1 cellular context compared by ENCODE assay signal in the genomic region with DNA sequence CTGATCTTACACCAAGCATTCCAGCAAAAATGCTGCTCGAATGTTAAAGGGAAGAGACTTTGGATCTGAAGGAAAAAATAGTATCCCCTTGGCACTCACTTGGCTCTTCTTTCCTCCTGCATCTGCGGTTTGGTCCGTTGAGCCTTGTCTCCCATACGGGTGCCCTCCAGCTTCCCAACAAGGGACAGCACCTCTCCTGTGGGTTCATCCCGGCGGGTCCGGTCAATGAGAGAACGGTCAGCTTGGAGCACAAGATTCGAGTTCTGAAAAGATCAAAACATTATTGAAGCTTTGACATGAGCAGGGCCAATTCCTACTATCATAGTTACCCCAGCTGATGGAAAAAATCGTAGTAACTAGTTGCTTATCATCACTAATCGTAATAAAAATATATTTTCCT.
TF ChIP-seq lines count a peak whose summit lies in the region.

No MANE protein-coding gene starts in this region.

TF ChIP-seq in endothelial cell of umbilical vein, 7 proteins besides CTCF, POLR2A, EP300 and RAD21:
- no peak for TF ChIP-seq MYC (IDR thresholded peaks at IDR 0.05; ENCODE audit: low read depth, low read length)
- TF ChIP-seq MAX (IDR thresholded peaks at IDR 0.05; ENCODE audit: insufficient read depth, insufficient read length) = no peak
- TF ChIP-seq JUN (IDR thresholded peaks at IDR 0.05; ENCODE audit: borderline replicate concordance, insufficient read depth, insufficient read length, low read depth) = no peak
- TF ChIP-seq GATA2 (IDR thresholded peaks at IDR 0.05; ENCODE audit: insufficient read depth, insufficient read length, low read depth, low read length) = no peak
- no peak for TF ChIP-seq FOS (IDR thresholded peaks at IDR 0.05; ENCODE audit: borderline replicate concordance, insufficient read depth, low read length)
- TF ChIP-seq EZH2 (IDR thresholded peaks at IDR 0.05; ENCODE audit: borderline replicate concordance, low read depth, low read length, severe bottlenecking) = no peak
- TF ChIP-seq POLR2AphosphoS5 (IDR thresholded peaks at IDR 0.05; ENCODE audit: insufficient read depth, low read depth, low read length) = no peak
